In the genomic region with DNA sequence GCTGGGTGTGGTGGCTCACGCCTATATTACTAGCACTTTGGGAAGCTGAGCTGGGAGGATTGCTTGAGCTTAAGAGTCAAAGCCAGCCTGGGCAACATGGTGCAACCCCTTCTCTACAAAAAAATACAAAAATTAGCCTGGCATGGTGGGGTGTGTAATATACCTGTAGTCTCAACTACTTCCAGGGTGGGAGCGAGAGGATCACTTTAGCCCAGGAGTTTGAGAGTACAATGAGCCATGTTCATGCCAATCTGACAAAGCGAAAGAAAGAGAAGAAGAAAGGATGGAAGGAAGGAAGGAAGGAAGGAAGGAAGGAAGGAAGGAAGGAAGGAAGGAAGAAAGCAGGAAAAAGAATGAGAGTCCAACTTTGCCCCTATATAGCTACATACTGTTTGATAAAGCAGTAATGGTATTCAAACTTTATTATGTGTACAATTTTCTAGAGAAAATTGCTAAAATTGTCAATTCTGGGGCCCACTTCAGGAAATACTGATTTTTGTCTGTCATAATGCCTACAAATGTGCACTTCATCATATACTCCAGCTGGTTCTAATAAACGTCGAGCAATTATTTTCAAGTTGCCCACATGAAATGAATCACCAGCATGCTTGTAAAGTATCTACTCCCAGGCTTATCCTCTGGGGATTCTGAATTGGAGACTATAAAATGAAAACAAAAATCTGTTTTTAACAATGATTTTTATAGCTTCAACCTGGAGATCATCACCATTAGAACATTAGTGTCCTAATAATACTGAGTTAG, we compare ENCODE assay signal across 24 cellular contexts.
"Had no signal": no experiment of that assay in that cellular context is flagged by ENCODE, and none has a peak within 500 bp of the region (broad histone marks: within the 10 kb centered on the region; RNA-seq: fewer than 3 reads in every experiment).

No MANE protein-coding gene starts in this region.

- H3K27me3 Mint-ChIP-seq: activated CD8-positive, alpha-beta T cell treated with anti-CD3 and anti-CD28 coated beads for 36 hours; activated naive CD8-positive, alpha-beta T cell treated with anti-CD3 and anti-CD28 coated beads, Interleukin-2, amount 10 ng/mL, durations not matched to agents 7 days and 5 days; brain; stimulated activated naive CD8-positive, alpha-beta T cell treated with anti-CD3 and anti-CD28 coated beads, Interleukin-15, amount 100 ng/mL, for 72 hours had no signal

- H3K36me3 ChIP-seq: esophagus muscularis mucosa, left lung, suprapubic skin, transverse colon, uterus had no signal

- H3K9me3 ChIP-seq: esophagus muscularis mucosa, psoas muscle, suprapubic skin, transverse colon, uterus had no signal

- H3K4me1 ChIP-seq: esophagus muscularis mucosa, left lung, psoas muscle, suprapubic skin, transverse colon, uterus had no signal

- H3K27me3 ChIP-seq: esophagus muscularis mucosa, left lung, suprapubic skin, transverse colon, uterus had no signal

- ATAC-seq: activated CD8-positive, alpha-beta T cell treated with anti-CD3 and anti-CD28 coated beads for 36 hours; left lung; psoas muscle; right cardiac atrium; stimulated activated naive CD8-positive, alpha-beta T cell treated with anti-CD3 and anti-CD28 coated beads, Interleukin-15, amount 100 ng/mL, for 72 hours had no signal

- H3K9me3 Mint-ChIP-seq: activated CD8-positive, alpha-beta T cell treated with anti-CD3 and anti-CD28 coated beads for 36 hours; activated T-helper 2 cell treated with anti-CD3 and anti-CD28 coated beads, Interferon-gamma antibody, Interleukin-2, Interleukin-4, amounts not matched to agents 10 μg/mL and 5 μg/mL and 100 μg/mL, durations not matched to agents 14 hours and 24 hours and 36 hours; brain; nephron progenitor cell had no signal

- H3K27ac ChIP-seq: coronary artery, esophagus muscularis mucosa, left lung, psoas muscle, skin epidermis, suprapubic skin, transverse colon, uterus had no signal

- DNase-seq: activated CD4-positive, alpha-beta T cell treated with anti-CD3 and anti-CD28 coated beads for 48 hours; activated CD4-positive, CD25-positive, alpha-beta regulatory T cell; activated CD8-positive, alpha-beta T cell treated with anti-CD3 and anti-CD28 coated beads for 36 hours; activated naive CD4-positive, alpha-beta T cell treated with Interleukin-2 at 50 U/mL for 16 hours; activated naive CD8-positive, alpha-beta T cell treated with anti-CD3 and anti-CD28 coated beads, Interleukin-2, amount 10 ng/mL, durations not matched to agents 7 days and 5 days; activated T-cell treated with anti-CD3 and anti-CD28 coated beads, Interleukin-2, amount 50 U/mL, for 1 hour; central memory CD4-positive, alpha-beta T cell; nephron progenitor cell; nucleus accumbens; right cardiac atrium; stimulated activated naive CD8-positive, alpha-beta T cell treated with anti-CD3 and anti-CD28 coated beads, Interleukin-15, amount 100 ng/mL, for 72 hours; T-helper 1 cell; T1000; transverse colon; uterus had no signal

- H3K4me3 ChIP-seq: coronary artery, esophagus muscularis mucosa, left lung, psoas muscle, skin epidermis, suprapubic skin, transverse colon, uterus had no signal

- H3K36me3 Mint-ChIP-seq: activated naive CD8-positive, alpha-beta T cell treated with anti-CD3 and anti-CD28 coated beads, Interleukin-2, amount 10 ng/mL, durations not matched to agents 7 days and 5 days; brain; mesothelial cell of epicardium had no signal

- H3K4me3 Mint-ChIP-seq: activated CD8-positive, alpha-beta T cell treated with anti-CD3 and anti-CD28 coated beads for 36 hours; activated naive CD8-positive, alpha-beta T cell treated with anti-CD3 and anti-CD28 coated beads, Interleukin-2, amount 10 ng/mL, durations not matched to agents 7 days and 5 days; brain; mesothelial cell of epicardium; nephron progenitor cell; stimulated activated naive CD8-positive, alpha-beta T cell treated with anti-CD3 and anti-CD28 coated beads, Interleukin-15, amount 100 ng/mL, for 72 hours had no signal

- H3K4me1 Mint-ChIP-seq: activated naive CD8-positive, alpha-beta T cell treated with anti-CD3 and anti-CD28 coated beads, Interleukin-2, amount 10 ng/mL, durations not matched to agents 7 days and 5 days; mesothelial cell of epicardium; nephron progenitor cell; stimulated activated naive CD8-positive, alpha-beta T cell treated with anti-CD3 and anti-CD28 coated beads, Interleukin-15, amount 100 ng/mL, for 72 hours had no signal
